25 cellular contexts compared by ENCODE assay signal in genomic region chr1:18707696-18708257, GRCh38.
"Had no signal": no experiment of that assay in that cellular context is flagged by ENCODE, and none has a peak within 500 bp of the region (broad histone marks: within the 10 kb centered on the region; RNA-seq: fewer than 3 reads in every experiment).

No MANE protein-coding gene starts in this region.

- H3K4me1 ChIP-seq: left ventricle myocardium inferior, lower lobe of right lung, testis, tibial nerve, upper lobe of right lung, vagina had no signal

- H3K27ac Mint-ChIP-seq: memory B cell; mesothelial cell of epicardium; natural killer cell; stimulated activated effector memory CD8-positive, alpha-beta T cell treated with anti-CD3 and anti-CD28 coated beads, Interleukin-12 subunit alpha, Interleukin-12 subunit beta, amount 100 ng/mL, for 72 hours; stimulated activated naive CD8-positive, alpha-beta T cell treated with anti-CD3 and anti-CD28 coated beads, Interleukin-15, Interleukin-2, amounts not matched to agents 100 ng/mL and 50 ng/mL, for 24 hours had no signal

- H3K36me3 Mint-ChIP-seq: memory B cell; mesothelial cell of epicardium; natural killer cell; stimulated activated effector memory CD8-positive, alpha-beta T cell treated with anti-CD3 and anti-CD28 coated beads, Interleukin-12 subunit alpha, Interleukin-12 subunit beta, amount 100 ng/mL, for 72 hours had no signal

- H3K4me3 Mint-ChIP-seq: memory B cell; mesothelial cell of epicardium; natural killer cell; neural crest cell; stimulated activated effector memory CD8-positive, alpha-beta T cell treated with anti-CD3 and anti-CD28 coated beads, Interleukin-12 subunit alpha, Interleukin-12 subunit beta, amount 100 ng/mL, for 72 hours; stimulated activated naive CD8-positive, alpha-beta T cell treated with anti-CD3 and anti-CD28 coated beads, Interleukin-15, Interleukin-2, amounts not matched to agents 100 ng/mL and 50 ng/mL, for 24 hours had no signal

- H3K9me3 Mint-ChIP-seq: memory B cell; mesothelial cell of epicardium; natural killer cell; neural crest cell; stimulated activated effector memory CD8-positive, alpha-beta T cell treated with anti-CD3 and anti-CD28 coated beads, Interleukin-12 subunit alpha, Interleukin-12 subunit beta, amount 100 ng/mL, for 72 hours; stimulated activated naive CD8-positive, alpha-beta T cell treated with anti-CD3 and anti-CD28 coated beads, Interleukin-15, Interleukin-2, amounts not matched to agents 100 ng/mL and 50 ng/mL, for 24 hours had no signal

- ATAC-seq: left cardiac atrium; lower lobe of right lung; natural killer cell; right cardiac atrium; stimulated activated effector memory CD8-positive, alpha-beta T cell treated with anti-CD3 and anti-CD28 coated beads, Interleukin-12 subunit alpha, Interleukin-12 subunit beta, amount 100 ng/mL, for 72 hours; upper lobe of right lung had no signal

- H3K27ac ChIP-seq: hepatocyte, left ventricle myocardium inferior, lower lobe of right lung, ovary, testis, tibial nerve, upper lobe of right lung, vagina had no signal

- H3K4me1 Mint-ChIP-seq: memory B cell; natural killer cell; stimulated activated effector memory CD8-positive, alpha-beta T cell treated with anti-CD3 and anti-CD28 coated beads, Interleukin-12 subunit alpha, Interleukin-12 subunit beta, amount 100 ng/mL, for 72 hours had no signal

- DNase-seq: effector CD4-positive, alpha-beta T cell; foreskin melanocyte; head of caudate nucleus; kidney; left cardiac atrium; left ventricle myocardium inferior; lower lobe of right lung; natural killer cell; nucleus accumbens; ovary; right cardiac atrium; small intestine; stimulated activated CD4-positive, alpha-beta T cell treated with anti-CD3 and anti-CD28 coated beads, Interleukin-12 subunit alpha, Interleukin-12 subunit beta, amount 100 ng/mL, for 4 hours; stimulated activated CD4-positive, alpha-beta T cell treated with anti-CD3 and anti-CD28 coated beads, Interleukin-4, amount 100 ng/mL, for 1 hour; stimulated activated CD8-positive, alpha-beta memory T cell treated with anti-CD3 and anti-CD28 coated beads, Interleukin-4, amount 100 ng/mL, for 48 hours; testis; upper lobe of right lung had no signal

- H3K4me3 ChIP-seq: hepatocyte, left ventricle myocardium inferior, lower lobe of right lung, ovary, testis, tibial nerve, upper lobe of right lung, vagina had no signal

- H3K27me3 ChIP-seq: ovary, testis, vagina had no signal

- H3K36me3 ChIP-seq: left ventricle myocardium inferior, lower lobe of right lung, ovary, tibial nerve, upper lobe of right lung, vagina had no signal

- H3K9me3 ChIP-seq: left ventricle myocardium inferior, lower lobe of right lung, ovary, testis, tibial nerve, upper lobe of right lung, vagina had no signal
